ENCODE assay signal across 8 cellular contexts in genomic region chr7:99380823-99381663, GRCh38. TPM values are rescaled to one million over a fixed set of nuclear protein-coding genes. Genes with fewer than 3 reads are reported as not detected.
DNase-seq lines count a peak whose midpoint lies in the region; ATAC-seq and TF ChIP-seq lines count a peak whose summit lies in the region.

No MANE protein-coding gene starts in this region.

- peak overlapping the region; percentile 87 for H3K27ac ChIP-seq in BLaER1
- peak overlapping the region; percentile 80 to 81 for H3K27ac ChIP-seq in right atrium auricular region

- DNase-seq in activated T-helper 1 cell treated with Interleukin-2 at 50 U/mL for 16 hours (ENCODE audit: low read depth) (peak; percentile 82), right atrium auricular region (ENCODE audit: low spot score) (no peak), cerebellum (ENCODE audit: low spot score) (no peak), occipital lobe (lab: John Stamatoyannopoulos, UW) (no peak)
- DNase-seq in stimulated activated CD4-positive, alpha-beta T cell treated with anti-CD3 and anti-CD28 coated beads, TNF-alpha, amount 100 ng/mL, for 4 hours (ENCODE audit: low read depth in 3 of 3): peak; percentile 64 to 86 (median 80)

- no peak for TF ChIP-seq CTCF in right atrium auricular region (IDR thresholded peaks at IDR 0.05)

- no peaks in the 10 kb centered on the region for H3K27me3 ChIP-seq in BLaER1
- H3K27me3 ChIP-seq in right atrium auricular region: no peaks in the 10 kb centered on the region

- H4K20me1 ChIP-seq in BLaER1: peaks cover 79% of the 10 kb centered on the region

- peaks cover 23 to 40% (median 27%) of the 10 kb centered on the region in 3 donors for H3K4me1 Mint-ChIP-seq in IgD-negative memory B cell

- peak; percentile 67 for ATAC-seq in GM21381 (IDR thresholded peaks at IDR 0.05; ENCODE audit: unreplicated experiment)

- H3K4me2 ChIP-seq in BLaER1: peak overlapping the region; percentile 85

- H3K4me3 Mint-ChIP-seq in IgD-negative memory B cell: peak overlapping the region; percentile 73 to 88 (median 80)

- H3K9ac ChIP-seq in BLaER1: peak overlapping the region; percentile 76

- peak overlapping the region; percentile 92 to 99 (median 96) for H3K27ac Mint-ChIP-seq in IgD-negative memory B cell

- peaks cover 9% of the 10 kb centered on the region for H3K36me3 Mint-ChIP-seq in IgD-negative memory B cell

- H3K4me3 ChIP-seq in BLaER1 (peak overlapping the region; percentile 52), right atrium auricular region (peak overlapping the region in 1 of 2 donors; percentile 24)

- peaks cover 0 to 2% (median 0%) of the 10 kb centered on the region in 3 donors for H3K9me3 Mint-ChIP-seq in IgD-negative memory B cell

- peaks cover 64% of the 10 kb centered on the region for H3K36me3 ChIP-seq in BLaER1
- peaks cover 11% of the 10 kb centered on the region for H3K36me3 ChIP-seq in right atrium auricular region

- no peaks in the 10 kb centered on the region for H3K9me3 ChIP-seq in BLaER1
- H3K9me3 ChIP-seq in right atrium auricular region: no peaks in the 10 kb centered on the region

- H3K4me1 ChIP-seq in BLaER1: peaks cover 44% of the 10 kb centered on the region
- H3K4me1 ChIP-seq in right atrium auricular region: peaks cover 0 to 43% of the 10 kb centered on the region in 2 donors

- no peaks in the 10 kb centered on the region for H3K27me3 Mint-ChIP-seq in IgD-negative memory B cell

RNA-seq across cellular contexts. Expression of gene ARPC1B, which starts 6.5 kb away (rescaled TPM):
- 728 TPM for polyA plus RNA-seq in IgD-negative memory B cell
- 100 to 1,000 TPM in 1 of 2 donors, 10 to 100 TPM in 1; 53.0 to 115 TPM for total RNA-seq in right atrium auricular region
- 14.4 TPM for total RNA-seq in cerebellum
- 11.9 TPM for total RNA-seq in occipital lobe

RNA-seq across cellular contexts. Expression of gene PDAP1, which starts 27.4 kb away (rescaled TPM):
- polyA plus RNA-seq in IgD-negative memory B cell: 33.8 TPM
- total RNA-seq in right atrium auricular region (10 to 100 TPM; 70.9 to 93.3 TPM), cerebellum (15.3 TPM), occipital lobe (12.6 TPM)

RNA-seq across cellular contexts. Expression of gene BUD31, which starts 27.7 kb away (rescaled TPM):
- polyA plus RNA-seq in IgD-negative memory B cell: 162 TPM
- total RNA-seq in right atrium auricular region (10 to 100 TPM; 36.7 to 57.0 TPM), cerebellum (34.9 TPM), occipital lobe (55.2 TPM)

RNA-seq across cellular contexts. Expression of gene ARPC1A, which starts 55.3 kb away (rescaled TPM):
- polyA plus RNA-seq in IgD-negative memory B cell: 81.5 TPM
- total RNA-seq in right atrium auricular region (100 to 1,000 TPM; 108 to 117 TPM), cerebellum (48.2 TPM), occipital lobe (72.1 TPM)

RNA-seq across cellular contexts. Expression of gene PTCD1, which starts 57.6 kb away (rescaled TPM):
- 5.5 TPM for polyA plus RNA-seq in IgD-negative memory B cell
- total RNA-seq in right atrium auricular region (1 to 10 TPM; 4.6 to 5.3 TPM), cerebellum (6.0 TPM), occipital lobe (6.6 TPM)

Comparison
In these comparisons a context has a peak if more than half of its experiments do, and no peak if none do; other contexts are left out.
1. DNase-seq: peak in activated T-helper 1 cell treated with Interleukin-2 at 50 U/mL for 16 hours (single experiment) and stimulated activated CD4-positive, alpha-beta T cell treated with anti-CD3 and anti-CD28 coated beads, TNF-alpha, amount 100 ng/mL, for 4 hours (3 of 3); none in right atrium auricular region (single experiment), cerebellum (single experiment) and occipital lobe (single experiment).